In genomic region chr11:17046690-17047089, GRCh38 we compare ENCODE assay signal across 31 cellular contexts.
"Had no signal": no experiment of that assay in that cellular context is flagged by ENCODE, and none has a peak within 500 bp of the region (broad histone marks: within the 10 kb centered on the region; RNA-seq: fewer than 3 reads in every experiment).

No MANE protein-coding gene starts in this region.

- H3K9me3 ChIP-seq: ovary, psoas muscle, spleen, suprapubic skin, testis, tibial artery, transverse colon, upper lobe of right lung, uterus had no signal

- ATAC-seq: naive thymus-derived CD8-positive, alpha-beta T cell; natural killer cell treated with Interleukin-12 subunit alpha and Interleukin-12 subunit beta and Interleukin-15 and Interleukin-18, amount 100 ng/mL, for 72 hours; psoas muscle; right cardiac atrium; sciatic nerve; stimulated activated memory B cell treated with anti-CD40 and anti-IgM and Interleukin-4, amounts not matched to agents 10 μg/mL and 1 μg/mL and 100 μg/mL, for 72 hours; stimulated activated naive CD8-positive, alpha-beta T cell treated with anti-CD3 and anti-CD28 coated beads, Interleukin-15, amount 100 ng/mL, for 72 hours; stimulated activated naive CD8-positive, alpha-beta T cell treated with anti-CD3 and anti-CD28 coated beads, Interleukin-15, Interleukin-2, amounts not matched to agents 100 U/mL and 50 U/mL, for 24 hours; upper lobe of right lung had no signal

- H3K27me3 Mint-ChIP-seq: progenitor cell of endocrine pancreas; stimulated activated memory B cell treated with anti-CD40 and anti-IgM and Interleukin-4, amounts not matched to agents 10 μg/mL and 1 μg/mL and 100 μg/mL, for 72 hours; stimulated activated naive CD8-positive, alpha-beta T cell treated with anti-CD3 and anti-CD28 coated beads, Interleukin-15, amount 100 ng/mL, for 72 hours; type B pancreatic cell had no signal

- H3K4me1 ChIP-seq: parathyroid adenoma, psoas muscle, spleen, suprapubic skin, testis, tibial artery, upper lobe of right lung, uterus had no signal

- DNase-seq: naive thymus-derived CD8-positive, alpha-beta T cell; nephron progenitor cell; occipital lobe; ovary; psoas muscle; right cardiac atrium; spleen; stimulated activated CD4-positive, alpha-beta T cell treated with anti-CD3 and anti-CD28 coated beads, Interleukin-12 subunit alpha, Interleukin-12 subunit beta, amount 100 ng/mL, for 4 hours; stimulated activated CD4-positive, alpha-beta T cell treated with anti-CD3 and anti-CD28 coated beads, Interleukin-1b, Interleukin-23, amount 100 ng/mL, for 48 hours; stimulated activated CD4-positive, alpha-beta T cell treated with anti-CD3 and anti-CD28 coated beads, Interleukin-4, amount 100 ng/mL, for 1 hour; stimulated activated CD4-positive, alpha-beta T cell treated with anti-CD3 and anti-CD28 coated beads, Interleukin-4, amount 100 ng/mL, for 4 hours; stimulated activated CD8-positive, alpha-beta memory T cell treated with anti-CD3 and anti-CD28 coated beads, Interleukin-4, amount 100 ng/mL, for 48 hours; stimulated activated naive CD4-positive, alpha-beta T cell; stimulated activated naive CD8-positive, alpha-beta T cell treated with anti-CD3 and anti-CD28 coated beads, Interleukin-15, amount 100 ng/mL, for 72 hours; stimulated activated naive CD8-positive, alpha-beta T cell treated with anti-CD3 and anti-CD28 coated beads, Interleukin-15, Interleukin-2, amounts not matched to agents 100 U/mL and 50 U/mL, for 24 hours; substantia nigra; testis; tibial artery; transverse colon; upper lobe of right lung; uterus had no signal

- H3K9me3 Mint-ChIP-seq: naive thymus-derived CD8-positive, alpha-beta T cell; natural killer cell treated with Interleukin-12 subunit alpha and Interleukin-12 subunit beta and Interleukin-15 and Interleukin-18, amount 100 ng/mL, for 72 hours; stimulated activated memory B cell treated with anti-CD40 and anti-IgM and Interleukin-4, amounts not matched to agents 10 μg/mL and 1 μg/mL and 100 μg/mL, for 72 hours; stimulated activated naive CD8-positive, alpha-beta T cell treated with anti-CD3 and anti-CD28 coated beads, Interleukin-15, amount 100 ng/mL, for 72 hours; type B pancreatic cell had no signal

- H3K36me3 ChIP-seq: ovary, spleen, suprapubic skin, tibial artery, transverse colon, upper lobe of right lung, uterus had no signal

- H3K4me3 ChIP-seq: ovary, psoas muscle, skin epidermis, smooth muscle cell, spleen, suprapubic skin, testis, tibial artery, transverse colon, upper lobe of right lung, uterus had no signal

- H3K4me1 Mint-ChIP-seq: naive thymus-derived CD8-positive, alpha-beta T cell; nephron progenitor cell; neural crest cell; stimulated activated memory B cell treated with anti-CD40 and anti-IgM and Interleukin-4, amounts not matched to agents 10 μg/mL and 1 μg/mL and 100 μg/mL, for 72 hours; stimulated activated naive CD8-positive, alpha-beta T cell treated with anti-CD3 and anti-CD28 coated beads, Interleukin-15, amount 100 ng/mL, for 72 hours had no signal

- H3K27ac Mint-ChIP-seq: naive thymus-derived CD8-positive, alpha-beta T cell; natural killer cell treated with Interleukin-12 subunit alpha and Interleukin-12 subunit beta and Interleukin-15 and Interleukin-18, amount 100 ng/mL, for 72 hours; nephron progenitor cell; stimulated activated memory B cell treated with anti-CD40 and anti-IgM and Interleukin-4, amounts not matched to agents 10 μg/mL and 1 μg/mL and 100 μg/mL, for 72 hours; stimulated activated naive CD8-positive, alpha-beta T cell treated with anti-CD3 and anti-CD28 coated beads, Interleukin-15, amount 100 ng/mL, for 72 hours had no signal

- H3K36me3 Mint-ChIP-seq: naive thymus-derived CD8-positive, alpha-beta T cell; natural killer cell treated with Interleukin-12 subunit alpha and Interleukin-12 subunit beta and Interleukin-15 and Interleukin-18, amount 100 ng/mL, for 72 hours; stimulated activated memory B cell treated with anti-CD40 and anti-IgM and Interleukin-4, amounts not matched to agents 10 μg/mL and 1 μg/mL and 100 μg/mL, for 72 hours had no signal

- H3K4me3 Mint-ChIP-seq: naive thymus-derived CD8-positive, alpha-beta T cell; natural killer cell treated with Interleukin-12 subunit alpha and Interleukin-12 subunit beta and Interleukin-15 and Interleukin-18, amount 100 ng/mL, for 72 hours; nephron progenitor cell; neural crest cell; stimulated activated memory B cell treated with anti-CD40 and anti-IgM and Interleukin-4, amounts not matched to agents 10 μg/mL and 1 μg/mL and 100 μg/mL, for 72 hours; stimulated activated naive CD8-positive, alpha-beta T cell treated with anti-CD3 and anti-CD28 coated beads, Interleukin-15, amount 100 ng/mL, for 72 hours; type B pancreatic cell had no signal

- H3K27me3 ChIP-seq: ovary, spleen, suprapubic skin, testis, tibial artery, transverse colon, upper lobe of right lung, uterus had no signal

- H3K27ac ChIP-seq: ovary, parathyroid adenoma, psoas muscle, skin epidermis, spleen, suprapubic skin, testis, tibial artery, transverse colon, upper lobe of right lung, uterus had no signal
